Comparison of ENCODE assay signal across 8 cellular contexts in the genomic region with DNA sequence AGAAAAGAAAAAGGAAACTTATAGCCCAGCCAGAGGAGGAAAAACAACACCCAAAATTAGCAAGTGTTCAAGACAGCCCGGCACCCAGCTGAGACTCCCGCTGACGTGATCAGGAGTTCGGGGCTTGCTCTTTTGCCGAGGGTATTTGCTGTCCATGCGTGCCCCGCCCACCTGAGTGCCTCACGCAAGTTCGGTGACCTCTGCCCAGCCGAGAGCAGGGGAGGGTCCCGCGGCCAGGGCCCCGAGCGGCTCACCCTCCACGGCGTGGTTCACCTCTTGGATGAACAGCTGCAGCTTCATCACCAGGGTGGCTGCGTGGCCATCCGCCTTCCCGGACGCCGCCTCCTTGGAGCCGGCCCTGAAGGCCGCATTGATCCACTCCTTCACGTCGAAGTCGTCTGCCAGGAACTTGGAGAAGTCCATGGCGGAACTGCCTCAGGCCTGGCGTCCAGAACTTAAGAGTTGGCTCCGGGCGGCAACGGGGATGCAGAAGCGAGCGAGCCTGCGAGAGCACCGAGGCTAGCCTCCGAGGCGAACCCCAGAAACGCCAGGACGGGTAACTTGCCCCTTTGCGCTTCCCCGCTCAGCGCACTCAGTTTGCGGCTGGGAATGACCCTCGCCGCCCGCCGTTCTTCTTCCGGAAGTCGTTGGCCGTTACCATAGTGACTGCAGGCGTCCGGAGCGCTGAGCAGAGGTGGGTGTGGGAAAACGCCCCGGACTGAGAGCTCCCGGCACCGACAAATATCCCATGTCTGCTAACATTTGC. TPM values are rescaled to one million over a fixed set of nuclear protein-coding genes. Genes with fewer than 3 reads are reported as not detected.
A peak's percentile ranks its signal among the peaks of the same experiment; 100 is the strongest.
DNase-seq lines count a peak whose midpoint lies in the region; ATAC-seq and TF ChIP-seq lines count a peak whose summit lies in the region.

A gene (minus strand): TSS at position 618 of the 766 bp plus-strand sequence. CDS start 195 bp downstream, at position 423.

- H3K27ac ChIP-seq in CD4-positive, alpha-beta memory T cell (ENCODE audit: low read depth, low read length), result peak within 1 kb of the TSS; percentile 64
- H3K27ac ChIP-seq in OCI-LY3 (ENCODE audit: low read length), result peak within 1 kb of the TSS; percentile 36

- no peak for TF ChIP-seq CTCF in OCI-LY3 (IDR thresholded peaks at IDR 0.05; ENCODE audit: low read depth, low read length)

- peak within 1 kb of the TSS; percentile 92 for H2AFZ ChIP-seq in OCI-LY3 (ENCODE audit: low read depth, low read length)

- H3K4me1 ChIP-seq in CD4-positive, alpha-beta memory T cell (ENCODE audit: insufficient read depth, low read length), result peaks cover 21% of the 10 kb centered on the region
- H3K4me1 ChIP-seq in OCI-LY3 (ENCODE audit: low read length), result peaks cover 7% of the 10 kb centered on the region

- H3K4me2 ChIP-seq in OCI-LY3 (ENCODE audit: low read length), result peak within 1 kb of the TSS; percentile 87

- no peaks in the 10 kb centered on the region for H3K27me3 Mint-ChIP-seq in CD4-positive, alpha-beta memory T cell

- H3K9ac ChIP-seq in OCI-LY3 (ENCODE audit: low read length), result peak within 1 kb of the TSS; percentile 79

- H3K27ac Mint-ChIP-seq in CD4-positive, alpha-beta memory T cell, result peak within 1 kb of the TSS; percentile 90 to 98 (median 95)

- no peaks in the 10 kb centered on the region for H3K9me3 ChIP-seq in CD4-positive, alpha-beta memory T cell (ENCODE audit: control insufficient read depth in 1 of 2, low read length in 2 of 2)
- H3K9me3 ChIP-seq in OCI-LY3 (ENCODE audit: insufficient read depth, low read length), result no peaks in the 10 kb centered on the region

- no peaks in the 10 kb centered on the region for H4K20me1 ChIP-seq in OCI-LY3 (ENCODE audit: insufficient read depth, low read length)

- in situ Hi-C loops in endometrial microvascular endothelial cells (cut with HindIII; ENCODE audit: inconsistent ontology term, low pct_unique_long_range_greater_than_20kb, low sequenced_read_pairs), result no loop called here

- peak within 1 kb of the TSS; percentile 92 to 99 (median 98) for H3K4me3 Mint-ChIP-seq in CD4-positive, alpha-beta memory T cell

- no peaks in the 10 kb centered on the region for H3K36me3 ChIP-seq in CD4-positive, alpha-beta memory T cell (ENCODE audit: insufficient read depth, low read length)
- no peaks in the 10 kb centered on the region for H3K36me3 ChIP-seq in OCI-LY3 (replicated peaks; ENCODE audit: low read depth, low read length)

- no peaks in the 10 kb centered on the region for H3K9me3 Mint-ChIP-seq in CD4-positive, alpha-beta memory T cell

- intact Hi-C loops in CD4-positive, alpha-beta memory T cell (cut with micrococcal nuclease), result loop anchor here (1.0 kb wide), 2 partner anchors 58 to 105 kb away; a partner anchor contains a TSS

- H3K4me1 Mint-ChIP-seq in CD4-positive, alpha-beta memory T cell, result peaks cover 24 to 53% (median 36%) of the 10 kb centered on the region in 4 donors

- peaks cover 7% of the 10 kb centered on the region; the same call in 1 of the 2 replicates for H3K79me2 ChIP-seq in OCI-LY3 (ENCODE audit: low read length)

- DNase-seq in CD4-positive, alpha-beta memory T cell, result peak; percentile 82 to 88 (median 83)
- DNase-seq in HT-29 (ENCODE audit: low spot score) (peak; percentile 86), mesenteric fat pad (ENCODE audit: low spot score) (peak; percentile 93)
- peak; percentile 83 for DNase-seq in activated CD8-positive, alpha-beta memory T cell treated with anti-CD3 and anti-CD28 coated beads, Interleukin-2, amount 50 U/mL, for 4 hours
- peak; percentile 68 for DNase-seq in stimulated activated CD8-positive, alpha-beta memory T cell treated with anti-CD3 and anti-CD28 coated beads, Interleukin-12 subunit alpha, Interleukin-12 subunit beta, amount 100 ng/mL, for 4 hours (ENCODE audit: low read depth)

- CTCF ChIA-PET in CD4-positive, alpha-beta memory T cell (lab: Charles Lee; ENCODE audit: partially characterized antibody), result interaction anchor here (1.0 to 3.1 kb wide), 3 partner anchors 14 to 19 kb away, joined by 3 to 17 read pairs (median 16); no protein-coding TSS in a partner anchor

- H3K4me3 ChIP-seq in CD4-positive, alpha-beta memory T cell (ENCODE audit: low read length in 2 of 2), result peak within 1 kb of the TSS; percentile 83 to 95
- H3K4me3 ChIP-seq in OCI-LY3 (ENCODE audit: low read length), result peak within 1 kb of the TSS; percentile 88

- peaks cover 6 to 8% of the 10 kb centered on the region in 2 donors for H3K36me3 Mint-ChIP-seq in CD4-positive, alpha-beta memory T cell

- H3K27me3 ChIP-seq in CD4-positive, alpha-beta memory T cell (ENCODE audit: insufficient read depth, low read length), result no peaks in the 10 kb centered on the region
- H3K27me3 ChIP-seq in OCI-LY3 (ENCODE audit: low read depth, low read length), result no peaks in the 10 kb centered on the region

- peak; percentile 80 for ATAC-seq in GM19455 (IDR thresholded peaks at IDR 0.05; ENCODE audit: unreplicated experiment)

- POLR2A ChIA-PET in CD4-positive, alpha-beta memory T cell (lab: Charles Lee; ENCODE audit: partially characterized antibody), result interaction anchor here (0.9 to 2.0 kb wide), 7 partner anchors 10 to 105 kb away, joined by 3 to 6 read pairs (median 4); a partner anchor contains a TSS

RNA-seq across cellular contexts. Expression of the gene that starts here (rescaled TPM):
- 10 to 100 TPM; 19.7 to 24.7 TPM for total RNA-seq in CD4-positive, alpha-beta memory T cell
- polyA plus RNA-seq in CD4-positive, alpha-beta memory T cell, result 10 to 100 TPM; 11.4 to 13.0 TPM
- 17.5 and 18.3 TPM in 2 replicates for total RNA-seq in HT-29 (2014; rRNA removed; shearing (Covaris generic))
- total RNA-seq in endometrial microvascular endothelial cells (ENCODE audit: inconsistent ontology term) (22.8 TPM), mesenteric fat pad (20.4 TPM)

Comparison
In these comparisons a context has a peak if more than half of its experiments do, and no peak if none do; other contexts are left out.
1. Peak in every context shown above with its lines: DNase-seq, ATAC-seq, H3K4me3 ChIP-seq and H3K27ac ChIP-seq.